15 cellular contexts compared by ENCODE assay signal in genomic region chr4:93317571-93317970, GRCh38.
DNase-seq lines count a peak whose midpoint lies in the region; ATAC-seq and TF ChIP-seq lines count a peak whose summit lies in the region.
"Had no signal": no experiment of that assay in that cellular context is flagged by ENCODE, and none has a peak within 500 bp of the region (broad histone marks: within the 10 kb centered on the region; RNA-seq: fewer than 3 reads in every experiment).

No MANE protein-coding gene starts in this region.

- H3K4me1 Mint-ChIP-seq in MCF 10A (ENCODE audit: insufficient read depth, unreplicated experiment): peaks cover 29% of the 10 kb centered on the region
- H3K4me1 Mint-ChIP-seq in activated naive CD8-positive, alpha-beta T cell treated with anti-CD3 and anti-CD28 coated beads, Interleukin-2, amount 50 U/mL, for 24 hours: no peaks in the 10 kb centered on the region
- H3K4me1 Mint-ChIP-seq: T-helper 17 cell had no signal

- H3K27ac ChIP-seq in breast epithelium (no peak overlapping the region), mammary epithelial cell (ENCODE audit: insufficient read depth, low read depth, low read length) (no peak overlapping the region)

- no peak overlapping the region for H2AFZ ChIP-seq in mammary epithelial cell (ENCODE audit: low read depth, low read length)

- H3K27me3 ChIP-seq in breast epithelium: no peaks in the 10 kb centered on the region
- no peaks in the 10 kb centered on the region for H3K27me3 ChIP-seq in mammary epithelial cell (ENCODE audit: insufficient read depth, low read length)

- H3K9me3 ChIP-seq in breast epithelium (no peaks in the 10 kb centered on the region), mammary epithelial cell (replicated peaks; ENCODE audit: insufficient read depth, low read length) (no peaks in the 10 kb centered on the region)

- no peaks in the 10 kb centered on the region for H4K20me1 ChIP-seq in mammary epithelial cell (ENCODE audit: insufficient read depth, low read length)

- no TSS peak for BruUV-seq in MCF 10A (replicated peaks; lab: Mats Ljungman, UMichigan)
- no TSS peak for BruUV-seq in mammary epithelial cell (replicated peaks; lab: Mats Ljungman, UMichigan)

- ATAC-seq in HG02678 (IDR thresholded peaks at IDR 0.05; ENCODE audit: unreplicated experiment): no peak
- no peak for ATAC-seq in activated naive CD8-positive, alpha-beta T cell treated with anti-CD3 and anti-CD28 coated beads, Interleukin-2, amount 50 U/mL, for 24 hours
- ATAC-seq: K562, T-helper 17 cell had no signal

- H3K27me3 Mint-ChIP-seq in MCF 10A (ENCODE audit: insufficient read depth, unreplicated experiment): no peaks in the 10 kb centered on the region
- no peaks in the 10 kb centered on the region for H3K27me3 Mint-ChIP-seq in activated naive CD8-positive, alpha-beta T cell treated with anti-CD3 and anti-CD28 coated beads, Interleukin-2, amount 50 U/mL, for 24 hours
- H3K27me3 Mint-ChIP-seq: T-helper 17 cell had no signal

- CTCF ChIA-PET in MCF 10A (lab: Yijun Ruan, JAX): interaction anchor here (0.5 to 0.7 kb wide), 3 partner anchors 11 to 244 kb away, joined by 3 to 4 read pairs (median 3); no protein-coding TSS in a partner anchor
- CTCF ChIA-PET in mammary epithelial cell (lab: Charles Lee; ENCODE audit: low non-redundant PET): no interaction called here

- H3K9ac ChIP-seq in mammary epithelial cell (ENCODE audit: insufficient read depth, low read length): no peak overlapping the region

- no peaks in the 10 kb centered on the region for H3K4me1 ChIP-seq in breast epithelium
- peaks cover 17% of the 10 kb centered on the region for H3K4me1 ChIP-seq in mammary epithelial cell (ENCODE audit: insufficient read depth, low read length)

- dilution Hi-C loops in mammary epithelial cell (cut with HindIII; ENCODE audit: low sequenced_read_pairs): no loop called here

- H3K27ac Mint-ChIP-seq in MCF 10A (ENCODE audit: low read depth, unreplicated experiment): no peak overlapping the region
- H3K27ac Mint-ChIP-seq in activated naive CD8-positive, alpha-beta T cell treated with anti-CD3 and anti-CD28 coated beads, Interleukin-2, amount 50 U/mL, for 24 hours: no peak overlapping the region
- H3K27ac Mint-ChIP-seq: H9, T-helper 17 cell had no signal

- peak overlapping the region; percentile 60 for H3K4me2 ChIP-seq in mammary epithelial cell (ENCODE audit: insufficient read depth, low read depth, low read length)

- H3K9me3 Mint-ChIP-seq in MCF 10A (ENCODE audit: unreplicated experiment): no peaks in the 10 kb centered on the region
- no peaks in the 10 kb centered on the region for H3K9me3 Mint-ChIP-seq in activated naive CD8-positive, alpha-beta T cell treated with anti-CD3 and anti-CD28 coated beads, Interleukin-2, amount 50 U/mL, for 24 hours

- H3K36me3 Mint-ChIP-seq in MCF 10A (ENCODE audit: insufficient read depth, unreplicated experiment): no peaks in the 10 kb centered on the region
- H3K36me3 Mint-ChIP-seq in activated naive CD8-positive, alpha-beta T cell treated with anti-CD3 and anti-CD28 coated beads, Interleukin-2, amount 50 U/mL, for 24 hours (ENCODE audit: low read depth): no peaks in the 10 kb centered on the region

- DNase-seq in MCF 10A (ENCODE audit: unreplicated experiment) (peak; percentile 62), breast epithelium (ENCODE audit: low spot score in 2 of 2) (no peak), NCI-H2171 treated with DMSO at 0.1 percent for 48 hours (lab: John Stamatoyannopoulos, UW) (peak; percentile 81), mammary epithelial cell (peak; percentile 9), LoVo (ENCODE audit: low spot score) (no peak), glomerular visceral epithelial cell (ENCODE audit: extremely low spot score) (no peak)
- no peak for DNase-seq in activated naive CD8-positive, alpha-beta T cell treated with anti-CD3 and anti-CD28 coated beads, Interleukin-2, amount 50 U/mL, for 24 hours
- DNase-seq: DMS79, H9, NCI-H1048, NCI-H510A, SIG-M5, T-helper 17 cell had no signal

- no peaks in the 10 kb centered on the region for H3K79me2 ChIP-seq in mammary epithelial cell (ENCODE audit: insufficient read depth, low read length)

- no peak overlapping the region for H3K4me3 Mint-ChIP-seq in MCF 10A (ENCODE audit: unreplicated experiment)
- no peak overlapping the region for H3K4me3 Mint-ChIP-seq in activated naive CD8-positive, alpha-beta T cell treated with anti-CD3 and anti-CD28 coated beads, Interleukin-2, amount 50 U/mL, for 24 hours
- H3K4me3 Mint-ChIP-seq: H9, T-helper 17 cell had no signal

- no peak for TF ChIP-seq CTCF in MCF 10A (IDR thresholded peaks at IDR 0.05; ENCODE audit: unreplicated experiment)
- TF ChIP-seq CTCF in breast epithelium (IDR thresholded peaks at IDR 0.05): no peak
- no peak for TF ChIP-seq CTCF in mammary epithelial cell (conservative IDR thresholded peaks at IDR 0.05 in 1 of 2, IDR thresholded peaks at IDR 0.05 in 1 of 2; ENCODE audit: extremely low read depth in 1 of 2, insufficient read depth in 1 of 2, low read depth in 1 of 2, low read length in 2 of 2)

- 0% methylated on average over 1 of the region's 1 CpG for WGBS in mammary epithelial cell (ENCODE audit: low coverage, missing lambda C conversion rate)

- H3K36me3 ChIP-seq in breast epithelium (no peaks in the 10 kb centered on the region), mammary epithelial cell (ENCODE audit: insufficient read depth, low read length) (no peaks in the 10 kb centered on the region)

- H3K4me3 ChIP-seq in breast epithelium (no peak overlapping the region), mammary epithelial cell (replicated peaks in 1 of 3; ENCODE audit: insufficient read depth in 1 of 3, low read depth in 2 of 3, low read length in 3 of 3) (no peak overlapping the region)
- H3K4me3 ChIP-seq: K562 had no signal

- intact Hi-C loops in MCF 10A (cut with micrococcal nuclease): loop anchor here (10.0 kb wide), 1 partner anchor 77 kb away; no protein-coding TSS in a partner anchor
- intact Hi-C loops in breast epithelium (cut with DNase I; ENCODE audit: low total_unique reads): no loop called here
- intact Hi-C loops in mammary epithelial cell (cut with micrococcal nuclease): no loop called here

- in situ Hi-C loops in mammary epithelial cell (cut with MboI; ENCODE audit: low sequenced_read_pairs in 2 of 2): no loop called here

- no peak for TF ChIP-seq POLR2A in breast epithelium (IDR thresholded peaks at IDR 0.05)

- POLR2A ChIA-PET in MCF 10A (lab: Yijun Ruan, JAX): interaction anchor here (0.6 to 0.7 kb wide), 2 partner anchors 251 to 1676 kb away, joined by 3 read pairs; no protein-coding TSS in a partner anchor

Comparison
In these comparisons a context has a peak if more than half of its experiments do, and no peak if none do; other contexts are left out.
1. DNase-seq: peak in MCF 10A (single experiment), NCI-H2171 treated with DMSO at 0.1 percent for 48 hours (single experiment) and mammary epithelial cell (single experiment); none in breast epithelium (0 of 2), LoVo (single experiment), glomerular visceral epithelial cell (single experiment) and activated naive CD8-positive, alpha-beta T cell treated with anti-CD3 and anti-CD28 coated beads, Interleukin-2, amount 50 U/mL, for 24 hours (single experiment).